In the genomic region with DNA sequence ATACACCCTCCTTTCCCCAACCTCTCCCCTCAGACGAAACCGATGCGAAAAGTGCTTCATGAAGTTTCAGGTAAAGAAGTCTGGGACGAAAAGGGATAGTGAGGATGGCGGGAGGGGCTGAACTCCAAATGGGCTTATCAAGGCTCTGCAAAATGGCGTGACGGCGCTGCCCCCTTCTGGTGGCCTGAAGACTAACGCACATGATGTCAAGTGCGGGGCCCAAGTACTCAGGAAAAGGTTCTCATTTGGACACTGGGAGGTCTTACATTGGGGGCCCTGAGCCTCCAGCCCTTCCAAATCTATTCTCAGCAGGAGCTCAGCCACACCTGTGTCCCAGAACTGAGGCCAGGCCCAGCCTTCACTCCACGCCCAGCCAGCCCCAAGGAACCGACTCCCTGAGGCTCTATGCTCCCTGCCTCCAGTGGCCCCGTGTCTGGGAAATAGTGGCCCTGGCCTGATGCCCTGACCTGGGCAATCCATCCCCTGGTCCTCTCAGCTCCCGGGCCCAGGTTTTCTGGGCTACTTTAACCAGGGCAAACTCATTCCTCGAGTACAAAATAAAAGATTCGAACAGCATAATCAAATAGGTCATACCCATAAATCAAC, we compare ENCODE assay signal across 8 cellular contexts.
A peak's percentile ranks its signal among the peaks of the same experiment; 100 is the strongest.
DNase-seq lines count a peak whose midpoint lies in the region; ATAC-seq and TF ChIP-seq lines count a peak whose summit lies in the region.

No MANE protein-coding gene starts in this region.

- no peaks in the 10 kb centered on the region for H3K4me1 ChIP-seq in stomach

- CTCF ChIA-PET in activated CD4-positive, alpha-beta T cell treated with anti-CD3 and anti-CD28 coated beads, Interleukin-2, amount 10 ng/mL, durations not matched to agents 7 days and 5 days (lab: Charles Lee): no interaction called here

- no peaks in the 10 kb centered on the region for H3K4me1 Mint-ChIP-seq in activated CD4-positive, alpha-beta T cell treated with anti-CD3 and anti-CD28 coated beads, Interleukin-2, amount 10 ng/mL, durations not matched to agents 7 days and 5 days

- WGBS in stomach, 5 donors: 44 to 50% (median 47%) methylated on average over 14 to 16 of the region's 16 CpGs

- intact Hi-C loops in stomach (cut with DNase I; ENCODE audit: low total_unique reads): no loop called here

- H3K27me3 Mint-ChIP-seq in activated CD4-positive, alpha-beta T cell treated with anti-CD3 and anti-CD28 coated beads, Interleukin-2, amount 10 ng/mL, durations not matched to agents 7 days and 5 days: peaks cover 4% of the 10 kb centered on the region

- TF ChIP-seq CTCF in kidney epithelial cell (IDR thresholded peaks at IDR 0.05; ENCODE audit: insufficient read depth, low read length, poor library complexity, severe bottlenecking): peak; percentile 75
- peak in 4 of 7 experiments; percentile 21 to 52 (median 36) for TF ChIP-seq CTCF in stomach (IDR thresholded peaks at IDR 0.05)
- no peak for TF ChIP-seq CTCF in coronary artery (IDR thresholded peaks at IDR 0.05)

- no peak overlapping the region for H3K4me3 Mint-ChIP-seq in activated CD4-positive, alpha-beta T cell treated with anti-CD3 and anti-CD28 coated beads, Interleukin-2, amount 10 ng/mL, durations not matched to agents 7 days and 5 days

- POLR2A ChIA-PET in activated CD4-positive, alpha-beta T cell treated with anti-CD3 and anti-CD28 coated beads, Interleukin-2, amount 10 ng/mL, durations not matched to agents 7 days and 5 days (lab: Charles Lee): no interaction called here

- H3K27me3 ChIP-seq in kidney epithelial cell (ENCODE audit: control insufficient read depth, insufficient read depth, low read length): peaks cover 2% of the 10 kb centered on the region
- no peaks in the 10 kb centered on the region for H3K27me3 ChIP-seq in stomach

- no peak overlapping the region for H3K27ac Mint-ChIP-seq in activated CD4-positive, alpha-beta T cell treated with anti-CD3 and anti-CD28 coated beads, Interleukin-2, amount 10 ng/mL, durations not matched to agents 7 days and 5 days

- H3K36me3 Mint-ChIP-seq in activated CD4-positive, alpha-beta T cell treated with anti-CD3 and anti-CD28 coated beads, Interleukin-2, amount 10 ng/mL, durations not matched to agents 7 days and 5 days (ENCODE audit: low read depth): no peaks in the 10 kb centered on the region

- TF ChIP-seq EP300 in stomach (IDR thresholded peaks at IDR 0.05): no peak

- no peak overlapping the region for H3K27ac ChIP-seq in stomach
- no peak overlapping the region for H3K27ac ChIP-seq in coronary artery

- H3K36me3 ChIP-seq in kidney epithelial cell (ENCODE audit: control insufficient read depth, insufficient read depth, low read length) (no peaks in the 10 kb centered on the region), stomach (no peaks in the 10 kb centered on the region)

- TF ChIP-seq POLR2A in stomach (IDR thresholded peaks at IDR 0.05): no peak

- H3K9me3 ChIP-seq in stomach: no peaks in the 10 kb centered on the region

- DNase-seq in activated CD4-positive, alpha-beta T cell treated with anti-CD3 and anti-CD28 coated beads, Interleukin-2, amount 10 ng/mL, durations not matched to agents 7 days and 5 days: peak; percentile 16
- DNase-seq in activated CD4-positive, alpha-beta T cell treated with anti-CD3 and anti-CD28 coated beads for 1 hour: no peak
- DNase-seq in NCI-H1092 treated with DMSO at 0.1 percent for 48 hours (lab: John Stamatoyannopoulos, UW) (peak; percentile 38), anterior cingulate cortex (lab: John Stamatoyannopoulos, UW) (peak in 30 of 58 donors; percentile 3 to 49 (median 20)), kidney epithelial cell (ENCODE audit: low read depth) (no peak), stomach (peak; percentile 35), coronary artery (ENCODE audit: low spot score) (no peak)

- H3K4me3 ChIP-seq in kidney epithelial cell (ENCODE audit: low read depth, low read length) (no peak overlapping the region), stomach (no peak overlapping the region), coronary artery (no peak overlapping the region)

- no peaks in the 10 kb centered on the region for H3K9me3 Mint-ChIP-seq in activated CD4-positive, alpha-beta T cell treated with anti-CD3 and anti-CD28 coated beads, Interleukin-2, amount 10 ng/mL, durations not matched to agents 7 days and 5 days

- no peak for ATAC-seq in GM18907 (IDR thresholded peaks at IDR 0.05; ENCODE audit: unreplicated experiment)

Comparison
In these comparisons a context has a peak if more than half of its experiments do, and no peak if none do; other contexts are left out.
1. DNase-seq: peak in activated CD4-positive, alpha-beta T cell treated with anti-CD3 and anti-CD28 coated beads, Interleukin-2, amount 10 ng/mL, durations not matched to agents 7 days and 5 days (single experiment), NCI-H1092 treated with DMSO at 0.1 percent for 48 hours (single experiment), anterior cingulate cortex (30 of 58) and stomach (single experiment); none in activated CD4-positive, alpha-beta T cell treated with anti-CD3 and anti-CD28 coated beads for 1 hour (single experiment), kidney epithelial cell (single experiment) and coronary artery (single experiment).